In the genomic region with DNA sequence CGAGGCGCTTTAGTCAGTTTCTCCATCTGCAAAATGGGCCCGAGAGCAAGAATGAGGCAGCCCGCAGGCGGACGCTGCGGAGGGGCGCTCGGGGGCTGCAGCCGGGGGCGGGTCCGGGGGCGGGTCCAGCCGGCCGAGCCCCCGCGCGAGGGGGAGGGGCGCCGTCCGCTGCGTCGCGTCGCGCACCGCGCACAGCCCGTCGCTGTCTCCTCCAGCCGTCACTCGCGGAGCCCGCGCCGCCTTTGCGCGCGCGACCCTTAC, we compare ENCODE assay signal across 9 cellular contexts. TPM values are rescaled to one million over a fixed set of nuclear protein-coding genes. Genes with fewer than 3 reads are reported as not detected.
DNase-seq lines count a peak whose midpoint lies in the region; ATAC-seq and TF ChIP-seq lines count a peak whose summit lies in the region.
"Had no signal": no experiment of that assay in that cellular context is flagged by ENCODE, and none has a peak within 500 bp of the region (broad histone marks: within the 10 kb centered on the region; RNA-seq: fewer than 3 reads in every experiment).

No MANE protein-coding gene starts in this region.

- no peaks in the 10 kb centered on the region for H3K9me3 ChIP-seq in SK-N-SH

- TF ChIP-seq EP300 in SK-N-SH (IDR thresholded peaks at IDR 0.05; ENCODE audit: borderline replicate concordance in 1 of 2, low read depth in 1 of 2, low read length in 1 of 2): no peak

- peak overlapping the region; percentile 77 for H3K4me3 Mint-ChIP-seq in progenitor cell of endocrine pancreas (ENCODE audit: low read depth)

- no peaks in the 10 kb centered on the region for H4K20me1 ChIP-seq in SK-N-SH (ENCODE audit: insufficient read depth)

- WGBS in SK-N-SH (ENCODE audit: low lambda C conversion rate): 0% methylated on average over 1 of the region's 40 CpGs

- H3K79me2 ChIP-seq in SK-N-SH (ENCODE audit: insufficient read depth): no peaks in the 10 kb centered on the region

- H3K4me3 ChIP-seq in SK-N-SH (ENCODE audit: low read depth in 2 of 2, low read length in 1 of 2) (peak overlapping the region; percentile 67 to 73), foreskin fibroblast (ENCODE audit: low read depth in 1 of 2, low read length in 2 of 2) (peak overlapping the region; percentile 67 to 70)

- no peak for TF ChIP-seq RAD21 in SK-N-SH (IDR thresholded peaks at IDR 0.05; ENCODE audit: low read length)

- POLR2A ChIA-PET in SK-N-SH (lab: Yijun Ruan, JAX): interaction anchor here (1.3 kb wide), 1 partner anchor 102 kb away, joined by 4 read pairs; no protein-coding TSS in a partner anchor

- H3K36me3 ChIP-seq in SK-N-SH (replicated peaks in 1 of 2; ENCODE audit: control insufficient read depth in 1 of 2, insufficient read depth in 2 of 2, low read length in 1 of 2): no peaks in the 10 kb centered on the region

- TF ChIP-seq CTCF in C4-2B (conservative IDR thresholded peaks at IDR 0.05) (no peak), SK-N-SH (IDR thresholded peaks at IDR 0.05) (no peak), foreskin fibroblast (IDR thresholded peaks at IDR 0.05; ENCODE audit: low read depth, low read length) (no peak), progenitor cell of endocrine pancreas (IDR thresholded peaks at IDR 0.05; ENCODE audit: unreplicated experiment) (no peak)

- H3K27ac Mint-ChIP-seq in progenitor cell of endocrine pancreas: peak overlapping the region; percentile 87

- H2AFZ ChIP-seq in SK-N-SH (ENCODE audit: low read depth): peak overlapping the region; percentile 88; the same call in 1 of the 2 replicates

- peak; percentile 89 for DNase-seq in SK-N-SH
- no peak for DNase-seq in foreskin fibroblast
- DNase-seq in progenitor cell of endocrine pancreas (ENCODE audit: low spot score, unreplicated experiment): no peak
- DNase-seq in cerebellum (ENCODE audit: low spot score): no peak
- no peak for DNase-seq in stimulated activated naive CD4-positive, alpha-beta T cell treated with Interleukin-2 at 50 U/mL for 16 hours (lab: John Stamatoyannopoulos, UW)
- no peak for DNase-seq in islet precursor cell

- H3K9ac ChIP-seq in SK-N-SH: peak overlapping the region; percentile 59; the same call in 1 of the 2 replicates
- H3K9ac ChIP-seq: KMS-11 had no signal

- no peaks in the 10 kb centered on the region for H3K27me3 ChIP-seq in SK-N-SH (ENCODE audit: insufficient read depth)

- H3K9me3 Mint-ChIP-seq in progenitor cell of endocrine pancreas (ENCODE audit: low read depth): peaks cover 5% of the 10 kb centered on the region

- ATAC-seq in GM21529 (IDR thresholded peaks at IDR 0.05; ENCODE audit: unreplicated experiment): peak; percentile 38

- CTCF ChIA-PET in SK-N-SH (lab: Yijun Ruan, JAX): interaction anchor here (0.6 to 10.2 kb wide), 3 partner anchors 18 to 116 kb away, joined by 3 to 54 read pairs (median 3); partner anchors contain the start of gene C11orf86

- H3K4me1 ChIP-seq in SK-N-SH (ENCODE audit: control insufficient read depth in 1 of 2, insufficient read depth in 2 of 2, low read depth in 1 of 2, low read length in 1 of 2): peaks cover 0 to 31% of the 10 kb centered on the region in 2 experiments; a peak in 3 of 4 replicates

- peaks cover 5% of the 10 kb centered on the region for H3K4me1 Mint-ChIP-seq in progenitor cell of endocrine pancreas (ENCODE audit: low read depth)

- H3K4me2 ChIP-seq in SK-N-SH: peak overlapping the region; percentile 88
- H3K4me2 ChIP-seq: KMS-11 had no signal

- peaks cover 4% of the 10 kb centered on the region for H3K36me3 Mint-ChIP-seq in progenitor cell of endocrine pancreas (ENCODE audit: insufficient read depth)

- H3K27ac ChIP-seq in C4-2B (peak overlapping the region; percentile 69), SK-N-SH (ENCODE audit: low read depth in 2 of 2, low read length in 1 of 2) (peak overlapping the region in 1 of 2 experiments; percentile 47; a peak in 2 of 4 replicates)
- H3K27ac ChIP-seq: KMS-11 had no signal

- peaks cover 5% of the 10 kb centered on the region for H3F3A ChIP-seq in SK-N-SH (replicated peaks; ENCODE audit: insufficient read depth)

- no peaks in the 10 kb centered on the region for H3K9me2 ChIP-seq in SK-N-SH

- peaks cover 16% of the 10 kb centered on the region for H3K27me3 Mint-ChIP-seq in progenitor cell of endocrine pancreas

TF ChIP-seq in SK-N-SH, 30 proteins besides CTCF, POLR2A, EP300 and RAD21:
- TF ChIP-seq NRF1 (IDR thresholded peaks at IDR 0.05; ENCODE audit: low read depth, low read length) (0 out of 2 replicates have a peak, but pooled peaks have one; percentile 13), CHD2 (IDR thresholded peaks at IDR 0.05; ENCODE audit: low read length, partially characterized antibody) (no peak)

RNA-seq across cellular contexts. Expression of gene PC, which starts 0.3 kb away (rescaled TPM):
- polyA plus RNA-seq in SK-N-SH (2012; rRNA removed): 9.7 and 11.8 TPM in 2 replicates
- polyA plus RNA-seq in SK-N-SH (2012; cell fraction: cytosol; rRNA removed): 4.5 and 6.9 TPM in 2 replicates
- polyA plus RNA-seq in SK-N-SH (2012; cell fraction: nucleus; rRNA removed): 19.9 and 39.1 TPM in 2 replicates
- total RNA-seq in progenitor cell of endocrine pancreas (25.0 and 26.5 TPM in 2 replicates), cerebellum (14.2 TPM)

RNA-seq across cellular contexts. Expression of gene C11orf86, which starts 17.2 kb away (rescaled TPM):
- polyA plus RNA-seq in SK-N-SH (2012; rRNA removed): 0.06 and 0.08 TPM in 2 replicates
- polyA plus RNA-seq in SK-N-SH (2012; cell fraction: cytosol; rRNA removed): 0.05 and 0.08 TPM in 2 replicates
- polyA plus RNA-seq in SK-N-SH (2012; cell fraction: nucleus; rRNA removed): 0.04 and 0.21 TPM in 2 replicates
- total RNA-seq in progenitor cell of endocrine pancreas (not detected in 2 replicates), cerebellum (not detected)
